In the genomic region with DNA sequence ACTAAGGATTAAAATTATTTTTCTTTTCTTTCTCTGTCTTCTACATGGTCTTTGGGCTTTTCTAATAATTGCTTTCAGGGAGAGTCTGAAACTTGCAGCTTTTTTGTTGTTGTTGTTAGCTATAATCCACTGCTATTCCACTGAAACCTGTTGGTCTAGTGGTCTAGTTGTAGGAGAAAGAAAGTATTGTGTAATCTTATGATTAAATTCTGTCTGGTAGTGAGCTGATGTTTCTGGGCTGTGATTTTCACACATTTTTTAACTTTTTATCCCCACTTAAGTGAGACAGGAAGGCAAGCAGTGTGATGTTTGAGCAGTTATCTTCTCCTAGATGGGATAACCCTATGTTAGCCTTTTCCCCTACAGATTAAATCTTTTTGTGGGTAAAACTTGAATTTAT, we compare ENCODE assay signal across 22 cellular contexts.
"Had no signal": no experiment of that assay in that cellular context is flagged by ENCODE, and none has a peak within 500 bp of the region (broad histone marks: within the 10 kb centered on the region; RNA-seq: fewer than 3 reads in every experiment).

No MANE protein-coding gene starts in this region.

- DNase-seq: cortex of kidney; dorsolateral prefrontal cortex; effector CD8-positive, alpha-beta T cell; heart left ventricle; islet precursor cell; left lung; mesenchymal stem cell; naive thymus-derived CD4-positive, alpha-beta T cell; occipital lobe; psoas muscle; retina; sigmoid colon; stimulated activated CD4-positive, alpha-beta T cell treated with anti-CD3 and anti-CD28 coated beads, Interleukin-2, amount 100 ng/mL, for 24 hours; stimulated activated CD4-positive, alpha-beta T cell treated with anti-CD3 and anti-CD28 coated beads, Interleukin-4, amount 100 ng/mL, for 4 hours; stimulated activated naive B cell treated with anti-CD40 and anti-IgM and Interleukin-4, amounts not matched to agents 10 μg/mL and 1 μg/mL and 100 μg/mL, for 72 hours; stimulated activated naive CD8-positive, alpha-beta T cell treated with anti-CD3 and anti-CD28 coated beads, Interleukin-15, amount 100 ng/mL, for 72 hours; testis had no signal

- H2AFZ ChIP-seq: parathyroid adenoma had no signal

- H3K79me2 ChIP-seq: parathyroid adenoma had no signal

- H3K4me1 Mint-ChIP-seq: central memory CD8-positive, alpha-beta T cell; naive thymus-derived CD4-positive, alpha-beta T cell; stimulated activated naive B cell treated with anti-CD40 and anti-IgM and Interleukin-4, amounts not matched to agents 10 μg/mL and 1 μg/mL and 100 μg/mL, for 72 hours; stimulated activated naive CD8-positive, alpha-beta T cell treated with anti-CD3 and anti-CD28 coated beads, Interleukin-15, amount 100 ng/mL, for 72 hours had no signal

- H3K27me3 Mint-ChIP-seq: central memory CD8-positive, alpha-beta T cell; naive thymus-derived CD4-positive, alpha-beta T cell; stimulated activated naive B cell treated with anti-CD40 and anti-IgM and Interleukin-4, amounts not matched to agents 10 μg/mL and 1 μg/mL and 100 μg/mL, for 72 hours; stimulated activated naive CD8-positive, alpha-beta T cell treated with anti-CD3 and anti-CD28 coated beads, Interleukin-15, amount 100 ng/mL, for 72 hours had no signal

- H3K4me3 Mint-ChIP-seq: central memory CD8-positive, alpha-beta T cell; naive thymus-derived CD4-positive, alpha-beta T cell; stimulated activated naive B cell treated with anti-CD40 and anti-IgM and Interleukin-4, amounts not matched to agents 10 μg/mL and 1 μg/mL and 100 μg/mL, for 72 hours; stimulated activated naive CD8-positive, alpha-beta T cell treated with anti-CD3 and anti-CD28 coated beads, Interleukin-15, amount 100 ng/mL, for 72 hours had no signal

- H3K27ac ChIP-seq: dorsolateral prefrontal cortex, heart left ventricle, left lung, parathyroid adenoma, psoas muscle, sigmoid colon, skin epidermis, testis, tibial nerve had no signal

- H3K36me3 ChIP-seq: heart left ventricle, left lung, sigmoid colon, tibial nerve had no signal

- H3K36me3 Mint-ChIP-seq: naive thymus-derived CD4-positive, alpha-beta T cell; stimulated activated naive B cell treated with anti-CD40 and anti-IgM and Interleukin-4, amounts not matched to agents 10 μg/mL and 1 μg/mL and 100 μg/mL, for 72 hours had no signal

- H3K9me3 ChIP-seq: left lung, sigmoid colon, testis, tibial nerve had no signal

- H3K9me3 Mint-ChIP-seq: central memory CD8-positive, alpha-beta T cell; stimulated activated naive B cell treated with anti-CD40 and anti-IgM and Interleukin-4, amounts not matched to agents 10 μg/mL and 1 μg/mL and 100 μg/mL, for 72 hours; stimulated activated naive CD8-positive, alpha-beta T cell treated with anti-CD3 and anti-CD28 coated beads, Interleukin-15, amount 100 ng/mL, for 72 hours had no signal

- ATAC-seq: left lung; naive thymus-derived CD4-positive, alpha-beta T cell; psoas muscle; stimulated activated naive B cell treated with anti-CD40 and anti-IgM and Interleukin-4, amounts not matched to agents 10 μg/mL and 1 μg/mL and 100 μg/mL, for 72 hours; stimulated activated naive CD8-positive, alpha-beta T cell treated with anti-CD3 and anti-CD28 coated beads, Interleukin-15, amount 100 ng/mL, for 72 hours had no signal

- H3K9ac ChIP-seq: parathyroid adenoma had no signal

- H3K4me1 ChIP-seq: heart left ventricle, left lung, parathyroid adenoma, psoas muscle, sigmoid colon, testis, tibial nerve had no signal

- H3K4me3 ChIP-seq: dorsolateral prefrontal cortex, heart left ventricle, left lung, lung, psoas muscle, sigmoid colon, skin epidermis, testis, tibial nerve had no signal

- H3K27ac Mint-ChIP-seq: naive thymus-derived CD4-positive, alpha-beta T cell; stimulated activated naive B cell treated with anti-CD40 and anti-IgM and Interleukin-4, amounts not matched to agents 10 μg/mL and 1 μg/mL and 100 μg/mL, for 72 hours; stimulated activated naive CD8-positive, alpha-beta T cell treated with anti-CD3 and anti-CD28 coated beads, Interleukin-15, amount 100 ng/mL, for 72 hours had no signal

- H3K27me3 ChIP-seq: dorsolateral prefrontal cortex, heart left ventricle, left lung, sigmoid colon, testis, tibial nerve had no signal
